ENCODE assay signal across 8 cellular contexts in genomic region chr11:73184953-73185671, GRCh38. TPM values are rescaled to one million over a fixed set of nuclear protein-coding genes. Genes with fewer than 3 reads are reported as not detected.
A peak's percentile ranks its signal among the peaks of the same experiment; 100 is the strongest.
DNase-seq lines count a peak whose midpoint lies in the region; ATAC-seq and TF ChIP-seq lines count a peak whose summit lies in the region.

No MANE protein-coding gene starts in this region.

- TF ChIP-seq CTCF in endothelial cell (IDR thresholded peaks at IDR 0.05; ENCODE audit: unreplicated experiment) (peak; percentile 71), mesothelial cell of epicardium (IDR thresholded peaks at IDR 0.05; ENCODE audit: unreplicated experiment) (peak; percentile 62)

- DNase-seq in C1 segment of cervical spinal cord (lab: John Stamatoyannopoulos, UW), result peak in 9 of 14 donors; percentile 13 to 67 (median 30)
- DNase-seq in HCEC 1CT, result peak; percentile 58
- peak; percentile 42 for DNase-seq in NCI-H82 treated with DMSO at 0.1 percent for 48 hours (lab: John Stamatoyannopoulos, UW; ENCODE audit: unreplicated experiment)
- DNase-seq in activated CD8-positive, alpha-beta memory T cell treated with anti-CD3 and anti-CD28 coated beads for 4 hours (ENCODE audit: low read depth in 2 of 2), result peak; percentile 5 to 21
- peak; percentile 75 for DNase-seq in endothelial cell (ENCODE audit: low spot score)
- peak in 1 of 2 experiments; percentile 70 for DNase-seq in mesothelial cell of epicardium (ENCODE audit: low spot score in 2 of 2, unreplicated experiment in 2 of 2)
- DNase-seq in stimulated activated effector memory CD8-positive, alpha-beta T cell treated with anti-CD3 and anti-CD28 coated beads, Interleukin-12 subunit alpha, Interleukin-12 subunit beta, amount 100 ng/mL, for 72 hours (ENCODE audit: low spot score in 2 of 2), result peak; percentile 43 to 81

- H3K4me1 Mint-ChIP-seq in endothelial cell (ENCODE audit: unreplicated experiment) (peaks cover 7% of the 10 kb centered on the region), mesothelial cell of epicardium (peaks cover 8% of the 10 kb centered on the region)
- peaks cover 6% of the 10 kb centered on the region for H3K4me1 Mint-ChIP-seq in stimulated activated effector memory CD8-positive, alpha-beta T cell treated with anti-CD3 and anti-CD28 coated beads, Interleukin-12 subunit alpha, Interleukin-12 subunit beta, amount 100 ng/mL, for 72 hours

- H3K27me3 Mint-ChIP-seq in endothelial cell (ENCODE audit: unreplicated experiment) (peaks cover 3% of the 10 kb centered on the region), mesothelial cell of epicardium (ENCODE audit: low read depth) (no peaks in the 10 kb centered on the region)

- no peaks in the 10 kb centered on the region for H3K9me3 Mint-ChIP-seq in endothelial cell (ENCODE audit: unreplicated experiment)
- no peaks in the 10 kb centered on the region for H3K9me3 Mint-ChIP-seq in mesothelial cell of epicardium
- H3K9me3 Mint-ChIP-seq in stimulated activated effector memory CD8-positive, alpha-beta T cell treated with anti-CD3 and anti-CD28 coated beads, Interleukin-12 subunit alpha, Interleukin-12 subunit beta, amount 100 ng/mL, for 72 hours, result no peaks in the 10 kb centered on the region

- ATAC-seq in stimulated activated effector memory CD8-positive, alpha-beta T cell treated with anti-CD3 and anti-CD28 coated beads, Interleukin-12 subunit alpha, Interleukin-12 subunit beta, amount 100 ng/mL, for 72 hours, result peak; percentile 80
- ATAC-seq in GM21423 (IDR thresholded peaks at IDR 0.05; ENCODE audit: unreplicated experiment), result no peak

- no peak overlapping the region for H3K4me3 Mint-ChIP-seq in endothelial cell (ENCODE audit: unreplicated experiment)
- no peak overlapping the region for H3K4me3 Mint-ChIP-seq in mesothelial cell of epicardium
- peak overlapping the region; percentile 8 for H3K4me3 Mint-ChIP-seq in stimulated activated effector memory CD8-positive, alpha-beta T cell treated with anti-CD3 and anti-CD28 coated beads, Interleukin-12 subunit alpha, Interleukin-12 subunit beta, amount 100 ng/mL, for 72 hours

- H3K36me3 Mint-ChIP-seq in endothelial cell (ENCODE audit: low read depth, unreplicated experiment), result no peaks in the 10 kb centered on the region
- no peaks in the 10 kb centered on the region for H3K36me3 Mint-ChIP-seq in mesothelial cell of epicardium
- no peaks in the 10 kb centered on the region for H3K36me3 Mint-ChIP-seq in stimulated activated effector memory CD8-positive, alpha-beta T cell treated with anti-CD3 and anti-CD28 coated beads, Interleukin-12 subunit alpha, Interleukin-12 subunit beta, amount 100 ng/mL, for 72 hours

- H3K27ac Mint-ChIP-seq in endothelial cell (ENCODE audit: unreplicated experiment) (no peak overlapping the region), mesothelial cell of epicardium (no peak overlapping the region)
- no peak overlapping the region for H3K27ac Mint-ChIP-seq in stimulated activated effector memory CD8-positive, alpha-beta T cell treated with anti-CD3 and anti-CD28 coated beads, Interleukin-12 subunit alpha, Interleukin-12 subunit beta, amount 100 ng/mL, for 72 hours

RNA-seq across cellular contexts. Expression of gene P2RY2, which starts 33.0 kb away (rescaled TPM):
- total RNA-seq in endothelial cell (ENCODE audit: unreplicated experiment) (0.10 TPM), mesothelial cell of epicardium (4.0 to 4.5 TPM (median 4.5 TPM) in 3 replicates)

RNA-seq across cellular contexts. Expression of gene FCHSD2, which starts 43.0 kb away (rescaled TPM):
- 45.3 TPM for total RNA-seq in endothelial cell (ENCODE audit: unreplicated experiment)
- 29.4 to 33.8 TPM (median 33.2 TPM) in 3 replicates for total RNA-seq in mesothelial cell of epicardium
